14 cellular contexts compared by ENCODE assay signal in the genomic region with DNA sequence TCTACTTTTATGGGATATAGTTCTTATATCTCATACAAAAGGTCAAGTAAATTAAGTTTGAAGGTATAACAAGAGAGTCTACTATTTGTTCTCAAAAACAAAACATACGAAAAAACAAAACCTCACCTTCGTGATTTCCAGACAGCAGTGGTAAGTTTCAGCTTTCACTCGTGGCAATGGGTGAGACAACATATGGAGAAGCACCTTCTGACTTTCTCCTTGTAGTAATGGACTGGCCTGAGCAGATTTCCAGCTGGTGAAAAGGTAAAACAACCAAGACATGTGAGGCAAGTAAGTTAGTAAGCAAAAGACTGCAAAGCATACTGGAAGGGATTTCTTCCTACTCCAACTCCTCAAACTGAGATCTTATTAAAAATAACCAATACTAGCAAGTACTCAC. TPM values are rescaled to one million over a fixed set of nuclear protein-coding genes. Genes with fewer than 3 reads are reported as not detected.
DNase-seq lines count a peak whose midpoint lies in the region; ATAC-seq and TF ChIP-seq lines count a peak whose summit lies in the region.
"Had no signal": no experiment of that assay in that cellular context is flagged by ENCODE, and none has a peak within 500 bp of the region (broad histone marks: within the 10 kb centered on the region; RNA-seq: fewer than 3 reads in every experiment).

No MANE protein-coding gene starts in this region.

- H3K27ac ChIP-seq in IMR-90 (ENCODE audit: insufficient read depth, low read length) (no peak overlapping the region), osteoblast (ENCODE audit: low read depth, low read length) (peak overlapping the region; percentile 8), smooth muscle cell (ENCODE audit: low read depth) (no peak overlapping the region)
- H3K27ac ChIP-seq: WERI-Rb-1 had no signal

- H3K9me1 ChIP-seq in IMR-90 (ENCODE audit: insufficient read depth, low read length) = no peaks in the 10 kb centered on the region

- dilution Hi-C loops in IMR-90 (cut with HindIII; ENCODE audit: low sequenced_read_pairs, unreplicated experiment) = no loop called here

- H4K8ac ChIP-seq in IMR-90 (ENCODE audit: low read depth in 2 of 2, low read length in 2 of 2) = peak overlapping the region in 1 of 2 experiments; percentile 16; a peak in 2 of 4 replicates

- no peak for TF ChIP-seq POLR2A in IMR-90 (IDR thresholded peaks at IDR 0.05; ENCODE audit: low read depth, low read length)

- H2BK20ac ChIP-seq in IMR-90 (ENCODE audit: low read depth, low read length) = peak overlapping the region; percentile 11; the same call in 1 of the 2 replicates

- no peaks in the 10 kb centered on the region for H3K79me2 ChIP-seq in osteoblast (ENCODE audit: insufficient read depth, low read length)
- H3K79me2 ChIP-seq in smooth muscle cell (ENCODE audit: low read depth) = no peaks in the 10 kb centered on the region

- BruUV-seq in IMR-90 (replicated peaks; lab: Mats Ljungman, UMichigan) = no TSS peak

- H3K9me3 ChIP-seq in IMR-90 (ENCODE audit: control insufficient read depth, insufficient read depth, low read length) (peaks cover 2% of the 10 kb centered on the region; the same call in 1 of the 2 replicates), osteoblast (ENCODE audit: low read depth, low read length) (no peaks in the 10 kb centered on the region), smooth muscle cell (replicated peaks; ENCODE audit: low read depth) (no peaks in the 10 kb centered on the region)
- H3K9me3 ChIP-seq: mucosa of descending colon had no signal

- DNase-seq in IMR-90 = no peak
- DNase-seq in osteoblast (ENCODE audit: insufficient read length, low spot score, missing footprints) = no peak
- no peak for DNase-seq in effector CD4-positive, alpha-beta T cell
- DNase-seq in activated naive CD4-positive, alpha-beta T cell (lab: John Stamatoyannopoulos, UW) = no peak
- DNase-seq in amniotic stem cell (lab: John Stamatoyannopoulos, UW) = no peak
- no peak for DNase-seq in smooth muscle cell (lab: John Stamatoyannopoulos, UW; ENCODE audit: unreplicated experiment)
- DNase-seq: activated T-cell treated with anti-CD3 and anti-CD28 coated beads, Interleukin-2, amount 50 U/mL, for 24 hours; Calu3; mucosa of descending colon; NCI-H524 treated with DMSO at 0.1 percent for 48 hours; SHP77 treated with DMSO at 0.1 percent for 48 hours; WERI-Rb-1 had no signal

- no peak for TF ChIP-seq CTCF in IMR-90 (conservative IDR thresholded peaks at IDR 0.05; ENCODE audit: low read depth, low read length)
- TF ChIP-seq CTCF in osteoblast (IDR thresholded peaks at IDR 0.05; ENCODE audit: extremely low read depth, low read depth, low read length) = no peak
- no peak for TF ChIP-seq CTCF in smooth muscle cell (IDR thresholded peaks at IDR 0.05; ENCODE audit: borderline replicate concordance, insufficient read depth, poor library complexity, severe bottlenecking)

- H2AFZ ChIP-seq in IMR-90 (replicated peaks; ENCODE audit: low read length, poor library complexity) = peak overlapping the region; percentile 50
- peak overlapping the region; percentile 86 for H2AFZ ChIP-seq in osteoblast (ENCODE audit: low read length)
- no peak overlapping the region for H2AFZ ChIP-seq in smooth muscle cell (ENCODE audit: low read depth)

- intact Hi-C loops in IMR-90 (cut with micrococcal nuclease) = no loop called here

- H3F3A ChIP-seq in smooth muscle cell (ENCODE audit: low read depth) = no peaks in the 10 kb centered on the region

- H3K56ac ChIP-seq in IMR-90 (ENCODE audit: extremely low read depth, insufficient read depth, low read length) = no peak overlapping the region

- no peak overlapping the region for H3K9ac ChIP-seq in IMR-90 (ENCODE audit: low read depth, low read length)
- H3K9ac ChIP-seq in smooth muscle cell (ENCODE audit: low read depth) = no peak overlapping the region

- H2BK5ac ChIP-seq in IMR-90 (ENCODE audit: low read depth, low read length, poor library complexity, severe bottlenecking) = peak overlapping the region; percentile 55

- POLR2A ChIA-PET in IMR-90 (lab: Charles Lee; ENCODE audit: unreplicated experiment) = no interaction called here

- peak overlapping the region; percentile 47; the same call in 1 of the 2 replicates for H3K14ac ChIP-seq in IMR-90 (replicated peaks; ENCODE audit: low read depth, low read length)

- peaks cover 2% of the 10 kb centered on the region; the same call in 1 of the 2 replicates for H3K4me1 ChIP-seq in IMR-90 (ENCODE audit: control insufficient read depth, insufficient read depth, low read length)
- peaks cover 7% of the 10 kb centered on the region for H3K4me1 ChIP-seq in osteoblast (ENCODE audit: insufficient read depth, low read length)
- H3K4me1 ChIP-seq in smooth muscle cell (ENCODE audit: low read depth) = no peaks in the 10 kb centered on the region

- peak overlapping the region; percentile 84; the same call in 1 of the 2 replicates for H4K5ac ChIP-seq in IMR-90 (ENCODE audit: low read depth, low read length)

- H3K27me3 ChIP-seq in IMR-90 (ENCODE audit: control insufficient read depth, insufficient read depth, low read length) (no peaks in the 10 kb centered on the region), osteoblast (ENCODE audit: insufficient read depth, low read length) (no peaks in the 10 kb centered on the region), smooth muscle cell (ENCODE audit: low read depth) (no peaks in the 10 kb centered on the region)

- H3K18ac ChIP-seq in IMR-90 (ENCODE audit: low read depth, low read length) = peak overlapping the region; percentile 81; the same call in 1 of the 2 replicates

- CTCF ChIA-PET in IMR-90 (lab: Yijun Ruan, JAX) = no interaction called here

- WGBS in IMR-90 (ENCODE audit: extremely low coverage in 2 of 2, insufficient read length in 1 of 2), 2 experiments = 100% methylated on average over 1 of the region's 3 CpGs; no CpG with 5 or more reads in 1 of the 2 experiments
- 97% methylated on average over 3 of the region's 3 CpGs for WGBS in smooth muscle cell (ENCODE audit: low lambda C conversion rate)

- TF ChIP-seq RAD21 in IMR-90 (IDR thresholded peaks at IDR 0.05; ENCODE audit: low read length) = no peak

- no peak overlapping the region for H4K91ac ChIP-seq in IMR-90 (ENCODE audit: insufficient read depth, low read depth, low read length)

- no peak overlapping the region for H2AK9ac ChIP-seq in IMR-90 (replicated peaks; ENCODE audit: low read depth, low read length, poor library complexity)

- H2BK15ac ChIP-seq in IMR-90 (ENCODE audit: low read depth, low read length) = no peak overlapping the region

- H3K4me3 ChIP-seq in IMR-90 (ENCODE audit: insufficient read depth, low read depth, low read length) (no peak overlapping the region), osteoblast (ENCODE audit: insufficient read depth, low read length) (no peak overlapping the region), smooth muscle cell (no peak overlapping the region)
- H3K4me3 ChIP-seq: mucosa of descending colon had no signal

- no peak overlapping the region for H2AK5ac ChIP-seq in IMR-90 (ENCODE audit: low read depth, low read length)

- 0 out of 2 replicates have a peak overlapping the region, but pooled peaks have one; percentile 11 for H3K4ac ChIP-seq in IMR-90 (ENCODE audit: low read depth, low read length)

- H3K23ac ChIP-seq in IMR-90 (ENCODE audit: low read depth, low read length) = no peak overlapping the region

- H3K4me2 ChIP-seq in IMR-90 (ENCODE audit: low read depth, low read length) (0 out of 2 replicates have a peak overlapping the region, but pooled peaks have one; percentile 5), osteoblast (ENCODE audit: insufficient read depth, low read length) (peak overlapping the region; percentile 14), smooth muscle cell (no peak overlapping the region)

- in situ Hi-C loops in IMR-90 (cut with MboI; ENCODE audit: low sequenced_read_pairs) = no loop called here

- ATAC-seq in GM19025 (IDR thresholded peaks at IDR 0.05; ENCODE audit: low read depth, unreplicated experiment) (peak; percentile 71), HG02642 (IDR thresholded peaks at IDR 0.05; ENCODE audit: poor library complexity, unreplicated experiment) (peak; percentile 83), IMR-90 (ENCODE audit: low read depth) (no peak)
- ATAC-seq: mucosa of descending colon had no signal

- peak overlapping the region; percentile 28; the same call in 1 of the 2 replicates for H2BK120ac ChIP-seq in IMR-90 (ENCODE audit: low read depth, low read length)

- H3K79me1 ChIP-seq in IMR-90 (ENCODE audit: low read depth in 1 of 2, low read length in 2 of 2) = 0 out of 4 replicates have a peak, but pooled peaks cover 0 to 9% of the 10 kb centered on the region in 2 experiments

- no peaks in the 10 kb centered on the region for H4K20me1 ChIP-seq in IMR-90 (ENCODE audit: insufficient read depth, low read length)
- H4K20me1 ChIP-seq in osteoblast (ENCODE audit: insufficient read depth, low read length) = no peaks in the 10 kb centered on the region
- no peaks in the 10 kb centered on the region for H4K20me1 ChIP-seq in smooth muscle cell (ENCODE audit: low read depth)

- H3K36me3 ChIP-seq in IMR-90 (ENCODE audit: control insufficient read depth, insufficient read depth, low read length) = no peaks in the 10 kb centered on the region
- peaks cover 7% of the 10 kb centered on the region for H3K36me3 ChIP-seq in osteoblast (ENCODE audit: insufficient read depth, low read length)
- no peaks in the 10 kb centered on the region for H3K36me3 ChIP-seq in smooth muscle cell (ENCODE audit: low read depth)
- H3K36me3 ChIP-seq: WERI-Rb-1 had no signal

TF ChIP-seq in IMR-90, 13 proteins besides CTCF, POLR2A, EP300 and RAD21 (continues in another document):
- no peak for TF ChIP-seq CHD1 (IDR thresholded peaks at IDR 0.05; ENCODE audit: low read depth, low read length)
- TF ChIP-seq, protein P1, sequence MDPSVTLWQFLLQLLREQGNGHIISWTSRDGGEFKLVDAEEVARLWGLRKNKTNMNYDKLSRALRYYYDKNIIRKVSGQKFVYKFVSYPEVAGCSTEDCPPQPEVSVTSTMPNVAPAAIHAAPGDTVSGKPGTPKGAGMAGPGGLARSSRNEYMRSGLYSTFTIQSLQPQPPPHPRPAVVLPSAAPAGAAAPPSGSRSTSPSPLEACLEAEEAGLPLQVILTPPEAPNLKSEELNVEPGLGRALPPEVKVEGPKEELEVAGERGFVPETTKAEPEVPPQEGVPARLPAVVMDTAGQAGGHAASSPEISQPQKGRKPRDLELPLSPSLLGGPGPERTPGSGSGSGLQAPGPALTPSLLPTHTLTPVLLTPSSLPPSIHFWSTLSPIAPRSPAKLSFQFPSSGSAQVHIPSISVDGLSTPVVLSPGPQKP (IDR thresholded peaks at IDR 0.05; ENCODE audit: borderline replicate concordance, low read depth, low read length) = no peak

RNA-seq across cellular contexts. Expression of a gene that starts 39.6 kb away (rescaled TPM):
- 19.9 and 21.9 TPM in 2 replicates for total RNA-seq in IMR-90 (2012; rRNA removed)
- polyA plus RNA-seq in IMR-90 (2012; rRNA removed) = 4.8 and 5.8 TPM in 2 replicates
- 1.1 and 1.9 TPM in 2 replicates for polyA plus RNA-seq in IMR-90 (2012; cell fraction: cytosol; rRNA removed)
- 2.9 and 18.0 TPM in 2 replicates for polyA plus RNA-seq in IMR-90 (2012; cell fraction: nucleus; rRNA removed; ENCODE audit: low replicate concordance)
- 11.2 and 15.6 TPM in 2 replicates for total RNA-seq in osteoblast
- 17.3 and 21.7 TPM in 2 replicates for total RNA-seq in smooth muscle cell
- 3.5 and 3.6 TPM in 2 replicates for polyA plus RNA-seq in smooth muscle cell
